8 cellular contexts compared by ENCODE assay signal in genomic region chr4:3047464-3048286, GRCh38. TPM values are rescaled to one million over a fixed set of nuclear protein-coding genes. Genes with fewer than 3 reads are reported as not detected.
A peak's percentile ranks its signal among the peaks of the same experiment; 100 is the strongest.
DNase-seq lines count a peak whose midpoint lies in the region; ATAC-seq, FAIRE-seq and TF ChIP-seq lines count a peak whose summit lies in the region.

No MANE protein-coding gene starts in this region.

- no peaks in the 10 kb centered on the region for H3K36me3 ChIP-seq in CD8-positive, alpha-beta T cell (ENCODE audit: insufficient read depth, low read length)
- no peaks in the 10 kb centered on the region for H3K36me3 ChIP-seq in Peyer's patch
- no peaks in the 10 kb centered on the region for H3K36me3 ChIP-seq in uterus

- H3K9me3 ChIP-seq in CD8-positive, alpha-beta T cell (ENCODE audit: low read length), result no peaks in the 10 kb centered on the region
- H3K9me3 ChIP-seq in Peyer's patch (no peaks in the 10 kb centered on the region), uterus (no peaks in the 10 kb centered on the region)

- ATAC-seq in CD8-positive, alpha-beta T cell, result peak; percentile 73
- ATAC-seq in HG03432 (IDR thresholded peaks at IDR 0.05; ENCODE audit: unreplicated experiment), result peak; percentile 94

- peak; percentile 99 for FAIRE-seq in GM19239 (lab: Jason Lieb, UNC)

- H3K36me3 Mint-ChIP-seq in CD8-positive, alpha-beta T cell, result no peaks in the 10 kb centered on the region
- H3K36me3 Mint-ChIP-seq in glutamatergic neuron (ENCODE audit: unreplicated experiment), result no peaks in the 10 kb centered on the region

- H3K27ac Mint-ChIP-seq in CD8-positive, alpha-beta T cell, result peak overlapping the region; percentile 60
- H3K27ac Mint-ChIP-seq in glutamatergic neuron (ENCODE audit: unreplicated experiment), result no peak overlapping the region

- intact Hi-C loops in CD8-positive, alpha-beta T cell (cut with DNase I, micrococcal nuclease), result loop anchor here (1.0 to 10.0 kb wide), 5 partner anchors 27 to 1863 kb away; partner anchors contain the start of genes HTT (in 2 of the 2), HTT-AS (in 2 of the 2), GRK4 (in 1 of the 2) and NOP14 (in 1 of the 2)
- intact Hi-C loops in posterior vena cava (cut with DNase I), result no loop called here
- intact Hi-C loops in uterus (cut with DNase I; ENCODE audit: low total_unique reads), result no loop called here

- peak overlapping the region; percentile 78 for H3K4me3 Mint-ChIP-seq in CD8-positive, alpha-beta T cell
- H3K4me3 Mint-ChIP-seq in glutamatergic neuron (ENCODE audit: unreplicated experiment), result no peak overlapping the region

- CTCF ChIA-PET in CD8-positive, alpha-beta T cell (lab: Charles Lee), result interaction anchor here (0.7 to 1.8 kb wide), 4 partner anchors 10 to 147 kb away, joined by 3 to 10 read pairs (median 4); no protein-coding TSS in a partner anchor

- no peak for TF ChIP-seq POLR2A in Peyer's patch (IDR thresholded peaks at IDR 0.05)
- TF ChIP-seq POLR2A in uterus (IDR thresholded peaks at IDR 0.05), result no peak

- H3K9me3 Mint-ChIP-seq in CD8-positive, alpha-beta T cell, result peaks cover 6% of the 10 kb centered on the region
- H3K9me3 Mint-ChIP-seq in glutamatergic neuron (ENCODE audit: unreplicated experiment), result no peaks in the 10 kb centered on the region

- no peaks in the 10 kb centered on the region for H3K27me3 Mint-ChIP-seq in CD8-positive, alpha-beta T cell (ENCODE audit: low read depth)
- no peaks in the 10 kb centered on the region for H3K27me3 Mint-ChIP-seq in glutamatergic neuron (ENCODE audit: unreplicated experiment)

- H3K27me3 ChIP-seq in CD8-positive, alpha-beta T cell (ENCODE audit: insufficient read depth, low read length), result no peaks in the 10 kb centered on the region
- H3K27me3 ChIP-seq in Peyer's patch, result no peaks in the 10 kb centered on the region
- H3K27me3 ChIP-seq in uterus, result no peaks in the 10 kb centered on the region

- peak overlapping the region; percentile 27 for H3K27ac ChIP-seq in CD8-positive, alpha-beta T cell (ENCODE audit: low read depth, low read length)
- peak overlapping the region; percentile 53 to 83 (median 66) for H3K27ac ChIP-seq in Peyer's patch
- no peak overlapping the region for H3K27ac ChIP-seq in uterus

- peak; percentile 61 for TF ChIP-seq CTCF in CD8-positive, alpha-beta T cell (IDR thresholded peaks at IDR 0.05)
- TF ChIP-seq CTCF in Peyer's patch (IDR thresholded peaks at IDR 0.05), result peak; percentile 25 to 84 (median 74)
- TF ChIP-seq CTCF in glutamatergic neuron (IDR thresholded peaks at IDR 0.05; ENCODE audit: partially characterized antibody, unreplicated experiment), result peak; percentile 72
- peak; percentile 39 to 65 (median 62) for TF ChIP-seq CTCF in uterus (IDR thresholded peaks at IDR 0.05)

- peak overlapping the region; percentile 44 for H3K4me3 ChIP-seq in CD8-positive, alpha-beta T cell (ENCODE audit: low read depth, low read length)
- peak overlapping the region in 3 of 4 donors; percentile 24 to 56 (median 47) for H3K4me3 ChIP-seq in Peyer's patch
- no peak overlapping the region for H3K4me3 ChIP-seq in uterus

- POLR2A ChIA-PET in CD8-positive, alpha-beta T cell (lab: Charles Lee), result no interaction called here

- H3K4me1 Mint-ChIP-seq in CD8-positive, alpha-beta T cell (ENCODE audit: low read depth), result peaks cover 29% of the 10 kb centered on the region
- H3K4me1 Mint-ChIP-seq in glutamatergic neuron (ENCODE audit: low read depth, unreplicated experiment), result no peaks in the 10 kb centered on the region

- H3K4me1 ChIP-seq in CD8-positive, alpha-beta T cell (ENCODE audit: insufficient read depth, low read length), result peaks cover 15% of the 10 kb centered on the region
- H3K4me1 ChIP-seq in Peyer's patch, result peaks cover 0 to 18% (median 7%) of the 10 kb centered on the region in 4 donors
- no peaks in the 10 kb centered on the region for H3K4me1 ChIP-seq in uterus

- DNase-seq in CD8-positive, alpha-beta T cell, result peak; percentile 44 to 82 (median 64)
- DNase-seq in GM19239 (ENCODE audit: insufficient read length, low spot score) (no peak), Peyer's patch (peak; percentile 79 to 93 (median 86)), activated gamma-delta T cell (lab: John Stamatoyannopoulos, UW) (peak; percentile 26), glutamatergic neuron (peak; percentile 84), posterior vena cava (ENCODE audit: low spot score) (peak; percentile 74), uterus (peak; percentile 43 to 44)

RNA-seq across cellular contexts. Expression of gene HTT-AS, which starts 26.7 kb away (rescaled TPM):
- total RNA-seq in CD8-positive, alpha-beta T cell, result not detected
- not detected for total RNA-seq in Peyer's patch
- total RNA-seq in glutamatergic neuron (ENCODE audit: unreplicated experiment), result not detected
- not detected for total RNA-seq in posterior vena cava
- total RNA-seq in uterus, result not detected

RNA-seq across cellular contexts. Expression of gene HTT, which starts 26.8 kb away (rescaled TPM):
- total RNA-seq in CD8-positive, alpha-beta T cell, result 10 to 100 TPM; 60.3 to 69.4 TPM
- total RNA-seq in Peyer's patch (100 to 1,000 TPM in 2 of 4 donors, 10 to 100 TPM in 2; 62.3 to 133 (median 113) TPM), glutamatergic neuron (ENCODE audit: unreplicated experiment) (107 TPM), posterior vena cava (10 to 100 TPM; 47.4 to 49.0 TPM), uterus (10 to 100 TPM; 10.9 to 81.4 (median 49.8) TPM)

Comparison
In these comparisons a context has a peak if more than half of its experiments do, and no peak if none do; other contexts are left out.
1. H3K27ac ChIP-seq: peak in CD8-positive, alpha-beta T cell (single experiment) and Peyer's patch (4 of 4); none in uterus (0 of 2).
2. H3K4me3 ChIP-seq: peak in CD8-positive, alpha-beta T cell (single experiment) and Peyer's patch (3 of 4); none in uterus (0 of 2).
3. intact Hi-C loops: an anchor here in CD8-positive, alpha-beta T cell (1.0 to 10.0 kb wide); none called in posterior vena cava and uterus.
4. Peak in every context shown above with its lines, with median percentiles within 50 percentile points of each other: CTCF ChIP-seq.